Comparison of ENCODE assay signal across 17 cellular contexts in the genomic region with DNA sequence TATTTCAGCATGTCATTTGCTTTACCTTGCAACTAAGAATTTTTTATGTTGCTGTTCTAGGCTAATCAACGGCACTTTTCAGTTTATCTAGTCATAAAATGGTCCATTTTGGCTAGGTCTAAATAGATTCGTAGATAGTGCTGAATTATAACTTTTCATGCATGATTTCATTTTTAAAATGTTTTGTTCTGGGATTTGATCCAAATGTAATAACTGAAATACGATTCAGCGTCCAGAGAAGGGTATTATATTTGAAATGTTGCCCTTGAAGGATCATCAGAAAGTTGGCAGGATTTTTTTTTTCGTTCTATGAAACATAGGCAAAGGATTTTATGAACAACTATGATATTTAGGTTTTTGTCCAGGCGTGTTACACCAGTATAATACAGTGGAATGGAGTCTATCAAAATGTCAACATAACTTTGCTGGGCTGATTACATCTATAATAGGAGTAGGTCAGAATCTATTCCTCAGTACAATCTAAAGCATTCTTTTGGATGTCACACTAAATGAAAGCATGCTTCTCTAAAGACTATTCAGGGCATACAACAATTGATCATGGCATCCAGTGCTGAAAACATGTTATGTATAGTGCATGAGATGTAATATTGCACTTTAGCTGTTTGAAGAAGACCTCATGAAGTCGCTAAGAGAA. TPM values are rescaled to one million over a fixed set of nuclear protein-coding genes. Genes with fewer than 3 reads are reported as not detected.
DNase-seq lines count a peak whose midpoint lies in the region; ATAC-seq, FAIRE-seq and TF ChIP-seq lines count a peak whose summit lies in the region.
"Had no signal": no experiment of that assay in that cellular context is flagged by ENCODE, and none has a peak within 500 bp of the region (broad histone marks: within the 10 kb centered on the region; RNA-seq: fewer than 3 reads in every experiment).

No MANE protein-coding gene starts in this region.

- no peak for FAIRE-seq in astrocyte (lab: Jason Lieb, UNC)
- FAIRE-seq: small intestine had no signal

- H3K9me3 Mint-ChIP-seq in astrocyte (ENCODE audit: unreplicated experiment) (no peaks in the 10 kb centered on the region), type B pancreatic cell (no peaks in the 10 kb centered on the region)
- H3K9me3 Mint-ChIP-seq: activated naive CD4-positive, alpha-beta T cell treated with anti-CD3 and anti-CD28 coated beads for 36 hours; effector memory CD8-positive, alpha-beta T cell had no signal

- peaks cover 2% of the 10 kb centered on the region for H3K4me1 ChIP-seq in astrocyte (ENCODE audit: insufficient read depth, low read length)

- no peaks in the 10 kb centered on the region for H4K20me1 ChIP-seq in astrocyte (ENCODE audit: insufficient read depth, low read length)

- no peaks in the 10 kb centered on the region for H3K79me2 ChIP-seq in astrocyte (ENCODE audit: insufficient read depth, low read length)

- H3K36me3 ChIP-seq in astrocyte (ENCODE audit: insufficient read depth, low read length): peaks cover 12% of the 10 kb centered on the region

- no peak overlapping the region for H3K27ac ChIP-seq in astrocyte (ENCODE audit: low read depth, low read length)

- peak overlapping the region; percentile 1 for H3K4me2 ChIP-seq in astrocyte (ENCODE audit: low read length)

- H3K27me3 Mint-ChIP-seq in astrocyte (ENCODE audit: low read depth, unreplicated experiment) (no peaks in the 10 kb centered on the region), type B pancreatic cell (no peaks in the 10 kb centered on the region)
- H3K27me3 Mint-ChIP-seq: effector memory CD8-positive, alpha-beta T cell had no signal

- no peak overlapping the region for H3K4me3 Mint-ChIP-seq in astrocyte (ENCODE audit: unreplicated experiment)
- H3K4me3 Mint-ChIP-seq in type B pancreatic cell: no peak overlapping the region
- H3K4me3 Mint-ChIP-seq: activated naive CD4-positive, alpha-beta T cell treated with anti-CD3 and anti-CD28 coated beads for 36 hours; effector memory CD8-positive, alpha-beta T cell had no signal

- H3K27me3 ChIP-seq in astrocyte (ENCODE audit: insufficient read depth, low read length): no peaks in the 10 kb centered on the region

- H3K4me1 Mint-ChIP-seq in astrocyte (ENCODE audit: low read depth, unreplicated experiment) (no peaks in the 10 kb centered on the region), type B pancreatic cell (ENCODE audit: unreplicated experiment) (no peaks in the 10 kb centered on the region)

- H3K27ac Mint-ChIP-seq in astrocyte (ENCODE audit: unreplicated experiment) (no peak overlapping the region), type B pancreatic cell (no peak overlapping the region)
- H3K27ac Mint-ChIP-seq: activated naive CD4-positive, alpha-beta T cell treated with anti-CD3 and anti-CD28 coated beads for 36 hours; effector memory CD8-positive, alpha-beta T cell had no signal

- no peak overlapping the region for H3K4me3 ChIP-seq in astrocyte (ENCODE audit: insufficient read depth, low read depth, low read length)

- TF ChIP-seq CTCF in astrocyte (IDR thresholded peaks at IDR 0.05; ENCODE audit: insufficient read depth, low read depth, low read length) (no peak), type B pancreatic cell (conservative IDR thresholded peaks at IDR 0.05) (no peak)

- no peak for ATAC-seq in GM21526 (IDR thresholded peaks at IDR 0.05; ENCODE audit: low FRiP score, unreplicated experiment)
- ATAC-seq: effector memory CD8-positive, alpha-beta T cell had no signal

- H3K36me3 Mint-ChIP-seq in astrocyte (ENCODE audit: low read depth, unreplicated experiment) (peaks cover 5% of the 10 kb centered on the region), type B pancreatic cell (peaks cover 18% of the 10 kb centered on the region)

- H3K9ac ChIP-seq in astrocyte (ENCODE audit: low read length): no peak overlapping the region

- no peaks in the 10 kb centered on the region for H3K9me3 ChIP-seq in astrocyte (ENCODE audit: insufficient read depth, low read depth, low read length)

- no peak overlapping the region for H2AFZ ChIP-seq in astrocyte (ENCODE audit: low read depth, low read length)

- DNase-seq in DMS79 (lab: John Stamatoyannopoulos, UW) (peak; percentile 79), NCI-H2081 (lab: John Stamatoyannopoulos, UW) (peak; percentile 66 to 90), astrocyte (ENCODE audit: low read depth) (peak; percentile 20), iris pigment epithelial cell (ENCODE audit: low read depth) (peak; percentile 11), SKM-1 treated with dmso at 0.1 percent for 144 hours (lab: John Stamatoyannopoulos, UW; ENCODE audit: unreplicated experiment) (no peak), C1 segment of cervical spinal cord (lab: John Stamatoyannopoulos, UW) (no peak), type B pancreatic cell (ENCODE audit: extremely low spot score, unreplicated experiment) (no peak)
- DNase-seq: activated CD4-positive, alpha-beta T cell treated with anti-CD3 and anti-CD28 coated beads, Interleukin-2, amount 50 U/mL, for 1 hour; activated naive CD4-positive, alpha-beta T cell treated with anti-CD3 and anti-CD28 coated beads for 36 hours; activated T-cell treated with anti-CD3 and anti-CD28 coated beads for 4 hours; COR-L47; effector memory CD8-positive, alpha-beta T cell; foreskin melanocyte; NK-92 treated with Interleukin-12 subunit alpha and Interleukin-12 subunit beta, amount 100 ng/mL, for 24 hours; RPMI8226; small intestine had no signal

RNA-seq across cellular contexts. Expression of gene TTC27, which starts 24.8 kb away (rescaled TPM):
- total RNA-seq in astrocyte (23.5 and 25.1 TPM in 2 replicates), type B pancreatic cell (ENCODE audit: low replicate concordance) (13.5 and 20.4 TPM in 2 replicates)

Comparison
In these comparisons a context has a peak if more than half of its experiments do, and no peak if none do; other contexts are left out.
1. DNase-seq: peak in DMS79 (single experiment), NCI-H2081 (2 of 2), astrocyte (single experiment) and iris pigment epithelial cell (single experiment); none in SKM-1 treated with dmso at 0.1 percent for 144 hours (single experiment), C1 segment of cervical spinal cord (0 of 14) and type B pancreatic cell (single experiment).